In genomic region chr12:22100952-22101748, GRCh38 we compare ENCODE assay signal across 8 cellular contexts. TPM values are rescaled to one million over a fixed set of nuclear protein-coding genes. Genes with fewer than 3 reads are reported as not detected.
DNase-seq lines count a peak whose midpoint lies in the region; ATAC-seq, FAIRE-seq and TF ChIP-seq lines count a peak whose summit lies in the region.

No MANE protein-coding gene starts in this region.

- ATAC-seq in A549: peak; percentile 50 to 80; a peak in 4 of 6 replicates
- ATAC-seq in HG02642 (IDR thresholded peaks at IDR 0.05; ENCODE audit: poor library complexity, unreplicated experiment): peak; percentile 78

- no peaks in the 10 kb centered on the region for H3K79me2 ChIP-seq in smooth muscle cell (ENCODE audit: low read depth)

- H3K27me3 ChIP-seq in right atrium auricular region (no peaks in the 10 kb centered on the region), smooth muscle cell (ENCODE audit: low read depth) (no peaks in the 10 kb centered on the region)

- no peak for TF ChIP-seq EP300 in A549 (IDR thresholded peaks at IDR 0.05)

- peak in 1 of 2 experiments; percentile 60 for DNase-seq in A549 (ENCODE audit: low read depth in 1 of 2, low spot score in 1 of 2)
- peak; percentile 18 for DNase-seq in GM12864 (ENCODE audit: low read depth)
- DNase-seq in NCI-H748 (lab: John Stamatoyannopoulos, UW; ENCODE audit: unreplicated experiment): peak; percentile 21
- DNase-seq in activated naive CD4-positive, alpha-beta T cell treated with anti-CD3 and anti-CD28 coated beads, Interleukin-2, amount 50 U/mL, for 16 hours: peak; percentile 26
- peak; percentile 67 for DNase-seq in right atrium auricular region (ENCODE audit: low spot score)
- DNase-seq in smooth muscle cell (lab: John Stamatoyannopoulos, UW; ENCODE audit: unreplicated experiment): no peak
- DNase-seq in T-helper 9 cell: no peak

- H3K4me2 ChIP-seq in A549 (no peak overlapping the region), smooth muscle cell (peak overlapping the region; percentile 43)

- H3K4me1 ChIP-seq in A549 (no peaks in the 10 kb centered on the region), right atrium auricular region (no peaks in the 10 kb centered on the region), smooth muscle cell (ENCODE audit: low read depth) (no peaks in the 10 kb centered on the region)

- no peak for TF ChIP-seq POLR2A in A549 (IDR thresholded peaks at IDR 0.05; ENCODE audit: low read length)

- FAIRE-seq in A549 (lab: Jason Lieb, UNC): peak; percentile 67

- H3F3A ChIP-seq in smooth muscle cell (ENCODE audit: low read depth): no peaks in the 10 kb centered on the region

- POLR2A ChIA-PET in A549 (lab: Yijun Ruan, JAX): no interaction called here

- TF ChIP-seq RAD21 in A549 (conservative IDR thresholded peaks at IDR 0.05 in 1 of 2, IDR thresholded peaks at IDR 0.05 in 1 of 2): peak; percentile 45 to 61; a peak in 4 of 5 replicates

- H4K20me1 ChIP-seq in smooth muscle cell (ENCODE audit: low read depth): no peaks in the 10 kb centered on the region

- H3K9me3 ChIP-seq in A549 (no peaks in the 10 kb centered on the region), right atrium auricular region (no peaks in the 10 kb centered on the region), smooth muscle cell (replicated peaks; ENCODE audit: low read depth) (no peaks in the 10 kb centered on the region)

- H3K9ac ChIP-seq in smooth muscle cell (ENCODE audit: low read depth): no peak overlapping the region

- H3K27ac ChIP-seq in A549: no peak overlapping the region
- no peak overlapping the region for H3K27ac ChIP-seq in right atrium auricular region
- peak overlapping the region; percentile 29 for H3K27ac ChIP-seq in smooth muscle cell (ENCODE audit: low read depth)

- TF ChIP-seq CTCF in A549 (IDR thresholded peaks at IDR 0.05) (peak; percentile 41), GM12864 (IDR thresholded peaks at IDR 0.05; ENCODE audit: low read depth, low read length, missing control alignments) (peak; percentile 63), right atrium auricular region (IDR thresholded peaks at IDR 0.05) (peak; percentile 45 to 72), smooth muscle cell (IDR thresholded peaks at IDR 0.05; ENCODE audit: borderline replicate concordance, insufficient read depth, poor library complexity, severe bottlenecking) (peak; percentile 45)

- H2AFZ ChIP-seq in smooth muscle cell (ENCODE audit: low read depth): peak overlapping the region; percentile 57

- H3K36me3 ChIP-seq in right atrium auricular region (no peaks in the 10 kb centered on the region), smooth muscle cell (ENCODE audit: low read depth) (no peaks in the 10 kb centered on the region)

- CTCF ChIA-PET in A549 (lab: Yijun Ruan, JAX): interaction anchor here (0.6 to 4.5 kb wide), 11 partner anchors 9 to 403 kb away, joined by 3 to 30 read pairs (median 4); no protein-coding TSS in a partner anchor

- WGBS in A549 (ENCODE audit: missing lambda C conversion rate): 52% methylated on average over 6 of the region's 6 CpGs
- WGBS in smooth muscle cell (ENCODE audit: low lambda C conversion rate): 55% methylated on average over 6 of the region's 6 CpGs

- no peak overlapping the region for H3K4me3 ChIP-seq in A549
- no peak overlapping the region for H3K4me3 ChIP-seq in GM12864 (ENCODE audit: low read depth, low read length)
- no peak overlapping the region for H3K4me3 ChIP-seq in right atrium auricular region
- no peak overlapping the region for H3K4me3 ChIP-seq in smooth muscle cell

TF ChIP-seq in A549, 52 proteins besides CTCF, POLR2A, EP300 and RAD21:
- TF ChIP-seq NPAS2 (CRISPR knock-in tag; IDR thresholded peaks at IDR 0.05; ENCODE audit: borderline replicate concordance) (no peak), SMC3 (IDR thresholded peaks at IDR 0.05) (peak; percentile 52)

RNA-seq across cellular contexts. Expression of gene CMAS, which starts 55.1 kb away (rescaled TPM):
- 63.4 and 68.2 TPM in 2 replicates for polyA plus RNA-seq in A549 (2011; rRNA removed)
- polyA plus RNA-seq in A549 (2012; cell fraction: cytosol; rRNA removed): 20.8 and 21.5 TPM in 2 replicates
- 6.4 and 8.9 TPM in 2 replicates for polyA plus RNA-seq in A549 (2012; cell fraction: nucleus; rRNA removed)
- 45.3 to 47.1 TPM (median 46.7 TPM) in 3 replicates for polyA plus RNA-seq in A549 (2017; fragmentation: RNase III; extraction: RNeasy Plus Mini Kit Qiagen cat#74134 plus additional on column Dnase treatment)
- polyA minus RNA-seq in A549 (2011; rRNA and poly(A)+ RNA removed): 4.9 and 5.0 TPM in 2 replicates
- 10 to 100 TPM; 28.3 to 33.4 TPM for total RNA-seq in right atrium auricular region
- total RNA-seq in smooth muscle cell: 31.1 and 33.8 TPM in 2 replicates
- polyA plus RNA-seq in smooth muscle cell: 48.9 and 55.6 TPM in 2 replicates

Comparison
In these comparisons a context has a peak if more than half of its experiments do, and no peak if none do; other contexts are left out.
1. DNase-seq: peak in GM12864 (single experiment), NCI-H748 (single experiment), activated naive CD4-positive, alpha-beta T cell treated with anti-CD3 and anti-CD28 coated beads, Interleukin-2, amount 50 U/mL, for 16 hours (single experiment) and right atrium auricular region (single experiment); none in smooth muscle cell (single experiment) and T-helper 9 cell (single experiment).
2. Peak in every context shown above with its lines, with median percentiles within 50 percentile points of each other: CTCF ChIP-seq.